In the genomic region with DNA sequence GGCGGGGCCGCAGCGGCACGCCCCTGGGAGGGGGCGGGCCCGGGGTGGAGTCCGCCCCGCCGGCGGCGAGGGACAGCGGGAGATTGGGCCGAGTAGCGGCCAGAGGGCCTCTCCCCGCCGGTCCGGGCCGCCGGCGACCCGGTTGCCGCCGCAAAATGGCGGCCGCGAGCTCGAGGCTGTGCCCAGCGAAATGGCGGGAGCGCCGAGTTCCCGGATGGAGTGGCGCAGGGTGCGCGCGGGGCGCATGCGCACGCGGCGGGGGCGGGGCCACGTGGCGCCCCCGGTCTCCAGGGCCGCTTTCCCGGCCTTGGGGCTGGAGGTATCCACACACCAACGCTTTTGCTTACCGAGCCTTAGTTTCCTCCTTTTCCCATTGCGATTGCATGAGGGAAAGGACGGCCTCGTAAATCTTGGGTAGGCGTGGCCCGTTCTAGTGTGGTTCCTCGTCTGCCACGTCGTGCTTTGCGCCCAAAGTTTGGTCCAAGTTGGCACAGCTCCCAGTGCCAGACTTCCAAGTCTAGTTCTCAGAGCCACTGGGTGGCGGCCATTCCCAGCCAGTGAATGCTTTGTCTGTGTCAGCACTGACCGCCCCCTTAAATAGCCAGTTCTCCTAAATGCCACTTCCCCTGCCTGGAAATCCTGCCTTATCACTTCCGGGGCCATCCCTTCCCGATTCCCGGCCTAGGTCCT, we compare ENCODE assay signal across 8 cellular contexts. TPM values are rescaled to one million over a fixed set of nuclear protein-coding genes. Genes with fewer than 3 reads are reported as not detected.
DNase-seq lines count a peak whose midpoint lies in the region; ATAC-seq and TF ChIP-seq lines count a peak whose summit lies in the region.

No MANE protein-coding gene starts in this region.

- intact Hi-C loops in activated CD4-positive, alpha-beta T cell treated with anti-CD3 and anti-CD28 coated beads, Interleukin-2, amount 10 ng/mL, durations not matched to agents 24 days and 14 days (cut with micrococcal nuclease), result loop anchor here (1.0 kb wide), 2 partner anchors 9 to 20 kb away; no protein-coding TSS in a partner anchor

- no peaks in the 10 kb centered on the region for H3K9me3 Mint-ChIP-seq in activated CD4-positive, alpha-beta T cell treated with anti-CD3 and anti-CD28 coated beads, Interleukin-2, amount 10 ng/mL, durations not matched to agents 24 days and 14 days

- no peaks in the 10 kb centered on the region for H3K27me3 ChIP-seq in liver (ENCODE audit: control insufficient read depth in 4 of 4, insufficient read depth in 4 of 4, low read length in 3 of 4)

- peaks cover 17 to 27% (median 21%) of the 10 kb centered on the region in 4 donors for H3K36me3 ChIP-seq in liver (ENCODE audit: control insufficient read depth in 4 of 4, insufficient read depth in 3 of 4, low read depth in 1 of 4, low read length in 3 of 4)

- peaks cover 40 to 85% (median 73%) of the 10 kb centered on the region in 4 donors for H3K4me1 ChIP-seq in liver (ENCODE audit: control insufficient read depth in 4 of 4, insufficient read depth in 4 of 4, low read length in 3 of 4)

- H3K27ac ChIP-seq in liver (ENCODE audit: low read depth in 1 of 2, low read length in 2 of 2), result peak overlapping the region; percentile 90 to 91

- peak overlapping the region; percentile 77 to 90 (median 86) for H3K4me3 ChIP-seq in liver (ENCODE audit: low read depth in 1 of 3, low read length in 3 of 3)

- under 1% methylated on average over 63 of the region's 63 CpGs for WGBS in liver

- ATAC-seq in GM18907 (IDR thresholded peaks at IDR 0.05; ENCODE audit: unreplicated experiment), result peak; percentile 26
- peak; percentile 16 for ATAC-seq in HG03108 (IDR thresholded peaks at IDR 0.05; ENCODE audit: unreplicated experiment)

- peaks cover 42% of the 10 kb centered on the region for H3K36me3 Mint-ChIP-seq in activated CD4-positive, alpha-beta T cell treated with anti-CD3 and anti-CD28 coated beads, Interleukin-2, amount 10 ng/mL, durations not matched to agents 24 days and 14 days (ENCODE audit: low read depth)

- DNase-seq in AG08396 (ENCODE audit: low spot score) (peak; percentile 94), NCI-H345 (lab: John Stamatoyannopoulos, UW) (peak; percentile 89), dermis blood vessel endothelial cell (peak; percentile 90)
- peak; percentile 96 for DNase-seq in activated CD4-positive, alpha-beta T cell treated with anti-CD3 and anti-CD28 coated beads, Interleukin-2, amount 10 ng/mL, durations not matched to agents 24 days and 14 days
- peak; percentile 86 for DNase-seq in stimulated activated CD4-positive, alpha-beta T cell treated with anti-CD3 and anti-CD28 coated beads, Interleukin-4, amount 100 ng/mL, for 1 hour

- peaks cover 54% of the 10 kb centered on the region for H3K4me1 Mint-ChIP-seq in activated CD4-positive, alpha-beta T cell treated with anti-CD3 and anti-CD28 coated beads, Interleukin-2, amount 10 ng/mL, durations not matched to agents 24 days and 14 days

- no peaks in the 10 kb centered on the region for H3K27me3 Mint-ChIP-seq in activated CD4-positive, alpha-beta T cell treated with anti-CD3 and anti-CD28 coated beads, Interleukin-2, amount 10 ng/mL, durations not matched to agents 24 days and 14 days

- H3K9me3 ChIP-seq in liver (ENCODE audit: control insufficient read depth in 4 of 4, low read length in 3 of 4), result no peaks in the 10 kb centered on the region

- no peak for TF ChIP-seq CTCF in liver (IDR thresholded peaks at IDR 0.05; ENCODE audit: low read depth, low read length, missing input control)

- peak in 1 of 2 donors; percentile 44 for TF ChIP-seq RAD21 in liver (IDR thresholded peaks at IDR 0.05)

- peak overlapping the region; percentile 95 for H3K4me3 Mint-ChIP-seq in activated CD4-positive, alpha-beta T cell treated with anti-CD3 and anti-CD28 coated beads, Interleukin-2, amount 10 ng/mL, durations not matched to agents 24 days and 14 days

- peak overlapping the region; percentile 94 for H3K27ac Mint-ChIP-seq in activated CD4-positive, alpha-beta T cell treated with anti-CD3 and anti-CD28 coated beads, Interleukin-2, amount 10 ng/mL, durations not matched to agents 24 days and 14 days

- H3K9ac ChIP-seq in liver (ENCODE audit: low read depth in 1 of 2, low read length in 2 of 2), result peak overlapping the region; percentile 78 to 86

TF ChIP-seq in liver, 16 proteins besides CTCF, POLR2A, EP300 and RAD21 (continues in another document):
- peak in 1 of 2 donors; percentile 57 for TF ChIP-seq EGR1 (IDR thresholded peaks at IDR 0.05; ENCODE audit: low read depth in 2 of 2)
- no peak for TF ChIP-seq FOXA1 (IDR thresholded peaks at IDR 0.05)
- no peak for TF ChIP-seq HNF4G (IDR thresholded peaks at IDR 0.05)
- TF ChIP-seq NR2F2 (IDR thresholded peaks at IDR 0.05), result no peak
- peak; percentile 87 for TF ChIP-seq YY1 (IDR thresholded peaks at IDR 0.05)
- no peak for TF ChIP-seq ATF3 (IDR thresholded peaks at IDR 0.05)
- peak in 1 of 2 donors; percentile 23 for TF ChIP-seq HNF4A (conservative IDR thresholded peaks at IDR 0.05)
- TF ChIP-seq GABPA (IDR thresholded peaks at IDR 0.05 in 1 of 2, conservative IDR thresholded peaks at IDR 0.05 in 1 of 2), result peak in 1 of 2 donors; percentile 75
- no peak for TF ChIP-seq TAF1 (conservative IDR thresholded peaks at IDR 0.05)
- TF ChIP-seq, protein P1, sequence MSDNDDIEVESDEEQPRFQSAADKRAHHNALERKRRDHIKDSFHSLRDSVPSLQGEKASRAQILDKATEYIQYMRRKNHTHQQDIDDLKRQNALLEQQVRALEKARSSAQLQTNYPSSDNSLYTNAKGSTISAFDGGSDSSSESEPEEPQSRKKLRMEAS (IDR thresholded peaks at IDR 0.05), result peak; percentile 62
- TF ChIP-seq JUND (IDR thresholded peaks at IDR 0.05), result no peak
- TF ChIP-seq SP1 (IDR thresholded peaks at IDR 0.05), result peak; percentile 62
- peak; percentile 29 for TF ChIP-seq REST (IDR thresholded peaks at IDR 0.05)

RNA-seq across cellular contexts. Expression of gene CIRBP, which starts 0.5 kb away (rescaled TPM):
- total RNA-seq in activated CD4-positive, alpha-beta T cell treated with anti-CD3 and anti-CD28 coated beads, Interleukin-2, amount 10 ng/mL, durations not matched to agents 24 days and 14 days, result 237 TPM in 2 replicates
- total RNA-seq in dermis blood vessel endothelial cell, result 83.1 and 192 TPM in 2 replicates
- 100 to 1,000 TPM in 1 of 2 donors, 10 to 100 TPM in 1; 80.5 to 135 TPM for total RNA-seq in liver
- polyA plus RNA-seq in liver, result 100 to 1,000 TPM in 1 of 2 donors, 10 to 100 TPM in 1; 41.1 to 113 TPM

RNA-seq across cellular contexts. Expression of gene FAM174C, which starts 5.7 kb away (rescaled TPM):
- 115 and 126 TPM in 2 replicates for total RNA-seq in activated CD4-positive, alpha-beta T cell treated with anti-CD3 and anti-CD28 coated beads, Interleukin-2, amount 10 ng/mL, durations not matched to agents 24 days and 14 days
- 22.0 and 25.0 TPM in 2 replicates for total RNA-seq in dermis blood vessel endothelial cell
- 10 to 100 TPM; 14.6 to 15.7 TPM for total RNA-seq in liver
- polyA plus RNA-seq in liver, result 10 to 100 TPM; 51.9 to 79.8 TPM

RNA-seq across cellular contexts. Expression of gene EFNA2, which starts 16.1 kb away (rescaled TPM):
- total RNA-seq in activated CD4-positive, alpha-beta T cell treated with anti-CD3 and anti-CD28 coated beads, Interleukin-2, amount 10 ng/mL, durations not matched to agents 24 days and 14 days, result not detected in 2 replicates
- not detected in 2 replicates for total RNA-seq in dermis blood vessel endothelial cell
- total RNA-seq in liver, result 1 to 10 TPM in 1 of 2 donors, under 1 TPM in 1; 0.98 to 6.2 TPM
- polyA plus RNA-seq in liver, result 1 to 10 TPM; 2.5 to 9.8 TPM

RNA-seq across cellular contexts. Expression of gene MIDN, which starts 21.2 kb away (rescaled TPM):
- 72.3 and 82.4 TPM in 2 replicates for total RNA-seq in activated CD4-positive, alpha-beta T cell treated with anti-CD3 and anti-CD28 coated beads, Interleukin-2, amount 10 ng/mL, durations not matched to agents 24 days and 14 days
- total RNA-seq in dermis blood vessel endothelial cell (22.1 and 27.9 TPM in 2 replicates), liver (10 to 100 TPM in 1 of 2 donors, 1 to 10 TPM in 1; 9.1 to 22.9 TPM)
- 10 to 100 TPM in 1 of 2 donors, 1 to 10 TPM in 1; 2.9 to 14.6 TPM for polyA plus RNA-seq in liver

RNA-seq across cellular contexts. Expression of gene ATP5F1D, which starts 28.1 kb away (rescaled TPM):
- total RNA-seq in activated CD4-positive, alpha-beta T cell treated with anti-CD3 and anti-CD28 coated beads, Interleukin-2, amount 10 ng/mL, durations not matched to agents 24 days and 14 days, result 254 and 269 TPM in 2 replicates
- total RNA-seq in dermis blood vessel endothelial cell (19.9 and 31.1 TPM in 2 replicates), liver (10 to 100 TPM; 20.2 to 44.5 TPM)
- polyA plus RNA-seq in liver, result 100 to 1,000 TPM; 246 to 315 TPM

Comparison
In these comparisons a context has a peak if more than half of its experiments do, and no peak if none do; other contexts are left out.
1. Peak in every context shown above with its lines: DNase-seq, ATAC-seq, H3K4me3 ChIP-seq and H3K27ac ChIP-seq.